Comparison of ENCODE assay signal across 8 cellular contexts in genomic region chr1:180252638-180253536, GRCh38. TPM values are rescaled to one million over a fixed set of nuclear protein-coding genes. Genes with fewer than 3 reads are reported as not detected.
DNase-seq lines count a peak whose midpoint lies in the region; ATAC-seq lines count a peak whose summit lies in the region.

No MANE protein-coding gene starts in this region.

- H3K27me3 ChIP-seq in SJCRH30: no peaks in the 10 kb centered on the region

- no peaks in the 10 kb centered on the region for H3K36me3 ChIP-seq in SJCRH30

- no peaks in the 10 kb centered on the region for H3K9me3 ChIP-seq in SJCRH30 (replicated peaks)

- H3K4me3 ChIP-seq in SJCRH30: no peak overlapping the region

- peak; percentile 55 for ATAC-seq in GM19397 (IDR thresholded peaks at IDR 0.05; ENCODE audit: unreplicated experiment)
- ATAC-seq in sciatic nerve: peak; percentile 54
- no peak for ATAC-seq in GM18858 (IDR thresholded peaks at IDR 0.05; ENCODE audit: unreplicated experiment)

- no peak overlapping the region for H3K27ac ChIP-seq in SJCRH30

- H3K4me1 ChIP-seq in SJCRH30: peaks cover 51% of the 10 kb centered on the region; the same call in 1 of the 2 replicates

- intact Hi-C loops in head of caudate nucleus (cut with DNase I) (loop anchor here (10.0 kb wide), 1 partner anchor 232 kb away; no protein-coding TSS in a partner anchor), sciatic nerve (cut with DNase I) (no loop called here)

- DNase-seq in CD1c-positive myeloid dendritic cell (ENCODE audit: extremely low spot score) (peak; percentile 89), KBM-7 (peak; percentile 89), SJCRH30 (peak; percentile 78 to 82), head of caudate nucleus (peak in 40 of 42 donors; percentile 19 to 82 (median 62)), sciatic nerve (ENCODE audit: low spot score) (peak; percentile 84)
- peak; percentile 87 for DNase-seq in activated effector memory CD4-positive, alpha-beta T cell treated with anti-CD3 and anti-CD28 coated beads, Interleukin-2, amount 50 U/mL, for 16 hours

- in situ Hi-C loops in KBM-7 (cut with MboI; ENCODE audit: low pct_unique_long_range_greater_than_20kb, low sequenced_read_pairs): loop anchor here (10.0 kb wide), 1 partner anchor 232 kb away; no protein-coding TSS in a partner anchor

RNA-seq across cellular contexts. Expression of gene LHX4, which starts 22.8 kb away (rescaled TPM):
- 3.7 and 4.2 TPM in 2 replicates for total RNA-seq in SJCRH30 (2014; rRNA removed; shearing (Covaris generic))
- not detected for total RNA-seq in sciatic nerve
